In the genomic region with DNA sequence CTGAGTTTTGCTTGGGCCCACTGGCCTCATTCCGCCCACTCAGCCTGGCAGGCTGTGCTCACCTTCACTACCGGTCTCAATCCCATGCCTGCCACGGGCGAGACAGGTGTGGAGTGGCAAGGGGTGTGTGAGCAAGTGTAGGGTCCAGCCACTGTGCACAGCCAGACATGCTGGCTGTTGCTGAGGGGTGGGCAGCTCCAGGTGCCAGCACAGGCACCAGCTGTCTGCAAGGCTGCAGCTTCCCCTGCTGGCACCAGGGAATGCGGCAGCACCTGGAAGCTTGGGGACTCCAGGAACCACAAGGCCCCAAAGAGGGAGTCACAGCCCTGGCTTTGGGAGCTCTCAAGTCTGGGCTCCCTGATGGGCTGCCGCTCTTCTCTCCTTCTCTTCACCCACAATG, we compare ENCODE assay signal across 23 cellular contexts.
"Had no signal": no experiment of that assay in that cellular context is flagged by ENCODE, and none has a peak within 500 bp of the region (broad histone marks: within the 10 kb centered on the region; RNA-seq: fewer than 3 reads in every experiment).

No MANE protein-coding gene starts in this region.

- DNase-seq: activated B cell treated with CpG ODN at 0.5 μM for 24 hours; activated CD8-positive, alpha-beta memory T cell treated with anti-CD3 and anti-CD28 coated beads, Interleukin-2, amount 50 U/mL, for 4 hours; activated CD8-positive, alpha-beta T cell treated with anti-CD3 and anti-CD28 coated beads for 36 hours; activated naive CD4-positive, alpha-beta T cell treated with anti-CD3 and anti-CD28 coated beads, Interleukin-2, amount 50 U/mL, for 16 hours; activated naive CD8-positive, alpha-beta T cell treated with anti-CD3 and anti-CD28 coated beads, Interleukin-2, amount 10 ng/mL, durations not matched to agents 7 days and 5 days; activated T-cell treated with anti-CD3 and anti-CD28 coated beads, Interleukin-2, amount 50 U/mL, for 72 hours; adrenal gland; anterior cingulate cortex; Karpas-422; NCI-H1105 treated with DMSO at 0.1 percent for 48 hours; NCI-H1436 treated with DMSO at 0.1 percent for 48 hours; NCI-H1930; NCI-H2171; NCI-H2227 treated with DMSO at 0.1 percent for 48 hours; NCI-H526 treated with DMSO at 0.1 percent for 48 hours; Peyer's patch; SHP77; T-helper 17 cell; T-helper 9 cell had no signal

- H3K27ac Mint-ChIP-seq: activated B cell treated with CpG ODN at 0.5 μM for 24 hours; activated CD8-positive, alpha-beta T cell treated with anti-CD3 and anti-CD28 coated beads for 36 hours; activated naive CD8-positive, alpha-beta T cell treated with anti-CD3 and anti-CD28 coated beads, Interleukin-2, amount 10 ng/mL, durations not matched to agents 7 days and 5 days; activated T-cell treated with anti-CD3 and anti-CD28 coated beads, Interleukin-2, amount 50 U/mL, for 72 hours; activated T-helper 2 cell treated with anti-CD3 and anti-CD28 coated beads, Interferon-gamma antibody, Interleukin-2, Interleukin-4, amounts not matched to agents 10 μg/mL and 5 μg/mL and 100 μg/mL, durations not matched to agents 14 hours and 24 hours and 36 hours; T-helper 17 cell had no signal

- H3K27ac ChIP-seq: adrenal gland, Peyer's patch, RWPE1, SJSA1 had no signal

- H3K36me3 Mint-ChIP-seq: activated naive CD8-positive, alpha-beta T cell treated with anti-CD3 and anti-CD28 coated beads, Interleukin-2, amount 10 ng/mL, durations not matched to agents 7 days and 5 days had no signal

- H3K27me3 ChIP-seq: adrenal gland, Peyer's patch, SJSA1 had no signal

- H3K4me3 Mint-ChIP-seq: activated B cell treated with CpG ODN at 0.5 μM for 24 hours; activated CD8-positive, alpha-beta T cell treated with anti-CD3 and anti-CD28 coated beads for 36 hours; activated naive CD8-positive, alpha-beta T cell treated with anti-CD3 and anti-CD28 coated beads, Interleukin-2, amount 10 ng/mL, durations not matched to agents 7 days and 5 days; activated T-cell treated with anti-CD3 and anti-CD28 coated beads, Interleukin-2, amount 50 U/mL, for 72 hours; T-helper 17 cell had no signal

- H3K9me3 ChIP-seq: adrenal gland, Peyer's patch had no signal

- H3K27me3 Mint-ChIP-seq: activated B cell treated with CpG ODN at 0.5 μM for 24 hours; activated CD8-positive, alpha-beta T cell treated with anti-CD3 and anti-CD28 coated beads for 36 hours; activated naive CD8-positive, alpha-beta T cell treated with anti-CD3 and anti-CD28 coated beads, Interleukin-2, amount 10 ng/mL, durations not matched to agents 7 days and 5 days; T-helper 17 cell had no signal

- H3K4me3 ChIP-seq: adrenal gland, K562, Peyer's patch, SJSA1 had no signal

- H3K4me1 ChIP-seq: adrenal gland, Peyer's patch, SJSA1 had no signal

- H3K9me3 Mint-ChIP-seq: activated CD8-positive, alpha-beta T cell treated with anti-CD3 and anti-CD28 coated beads for 36 hours had no signal

- H3K36me3 ChIP-seq: adrenal gland, Peyer's patch, SJSA1 had no signal

- H3K4me1 Mint-ChIP-seq: activated B cell treated with CpG ODN at 0.5 μM for 24 hours; activated naive CD8-positive, alpha-beta T cell treated with anti-CD3 and anti-CD28 coated beads, Interleukin-2, amount 10 ng/mL, durations not matched to agents 7 days and 5 days; T-helper 17 cell had no signal
